ENCODE assay signal across 8 cellular contexts in the genomic region with DNA sequence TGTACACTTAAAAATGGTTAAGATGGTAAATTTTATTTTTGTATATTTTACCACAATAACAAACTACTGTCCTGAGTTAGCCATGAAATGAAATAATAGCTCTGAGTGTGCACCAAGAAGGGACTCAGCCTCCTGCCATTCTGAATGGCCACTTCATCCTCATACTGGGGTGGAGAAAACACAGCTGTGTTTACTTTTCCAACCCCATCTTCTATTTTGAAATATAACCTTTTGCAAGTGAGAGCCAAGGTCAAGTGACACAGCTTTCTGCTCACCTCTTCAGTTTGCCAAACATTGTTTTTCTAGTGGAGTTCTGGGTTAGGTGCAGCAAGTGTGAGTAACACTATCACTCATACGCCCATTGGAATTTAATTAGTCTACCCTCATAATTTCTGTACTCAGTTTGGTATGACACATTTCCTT.
DNase-seq lines count a peak whose midpoint lies in the region; ATAC-seq and TF ChIP-seq lines count a peak whose summit lies in the region.

No MANE protein-coding gene starts in this region.

- ATAC-seq in SK-N-SH treated with all-trans-retinoic acid at 6 μM for 48 hours, result no peak
- ATAC-seq in sciatic nerve, result peak; percentile 89
- ATAC-seq in HG03565 (IDR thresholded peaks at IDR 0.05; ENCODE audit: unreplicated experiment), result no peak

- no peak for DNase-seq in SK-N-SH
- peak; percentile 97 for DNase-seq in NCI-H2107 treated with DMSO at 0.1 percent for 48 hours (lab: John Stamatoyannopoulos, UW; ENCODE audit: unreplicated experiment)
- peak; percentile 94 for DNase-seq in dermis blood vessel endothelial cell
- no peak for DNase-seq in sciatic nerve (ENCODE audit: low spot score)
- DNase-seq in SW480 (ENCODE audit: low spot score), result no peak
- no peak for DNase-seq in posterior vena cava (ENCODE audit: low spot score)

- intact Hi-C loops in sciatic nerve (cut with DNase I), result no loop called here
- intact Hi-C loops in posterior vena cava (cut with DNase I), result no loop called here

- no peaks in the 10 kb centered on the region for H3K79me2 ChIP-seq in SK-N-SH (ENCODE audit: insufficient read depth)

- CTCF ChIA-PET in SK-N-SH (lab: Yijun Ruan, JAX), result no interaction called here

- POLR2A ChIA-PET in SK-N-SH (lab: Yijun Ruan, JAX), result no interaction called here

- no peak overlapping the region for H3K9ac ChIP-seq in SK-N-SH

- H2AFZ ChIP-seq in SK-N-SH (ENCODE audit: low read depth), result no peak overlapping the region

- TF ChIP-seq CTCF in SK-N-SH (IDR thresholded peaks at IDR 0.05), result no peak

- H3K9me3 ChIP-seq in SK-N-SH, result no peaks in the 10 kb centered on the region

- no peaks in the 10 kb centered on the region for H3K27me3 ChIP-seq in SK-N-SH (ENCODE audit: insufficient read depth)

- no peak overlapping the region for H3K4me2 ChIP-seq in SK-N-SH

- no peaks in the 10 kb centered on the region for H3F3A ChIP-seq in SK-N-SH (replicated peaks; ENCODE audit: insufficient read depth)

- H4K20me1 ChIP-seq in SK-N-SH (ENCODE audit: insufficient read depth), result no peaks in the 10 kb centered on the region

- no peak for TF ChIP-seq EP300 in SK-N-SH (IDR thresholded peaks at IDR 0.05; ENCODE audit: borderline replicate concordance in 1 of 2, low read depth in 1 of 2, low read length in 1 of 2)

- H3K4me3 ChIP-seq in SK-N-SH (ENCODE audit: low read depth in 2 of 2, low read length in 1 of 2), result no peak overlapping the region

- H3K36me3 ChIP-seq in SK-N-SH (replicated peaks in 1 of 2; ENCODE audit: control insufficient read depth in 1 of 2, insufficient read depth in 2 of 2, low read length in 1 of 2), result no peaks in the 10 kb centered on the region

- no peak overlapping the region for H3K27ac ChIP-seq in SK-N-SH (ENCODE audit: low read depth in 2 of 2, low read length in 1 of 2)

- H3K9me2 ChIP-seq in SK-N-SH, result no peaks in the 10 kb centered on the region

- no peak for TF ChIP-seq RAD21 in SK-N-SH (IDR thresholded peaks at IDR 0.05; ENCODE audit: low read length)

- WGBS in SK-N-SH (ENCODE audit: low lambda C conversion rate), result 83% methylated on average over 1 of the region's 1 CpG

- peaks cover 0 to 7% of the 10 kb centered on the region in 2 experiments; a peak in 2 of 4 replicates for H3K4me1 ChIP-seq in SK-N-SH (ENCODE audit: control insufficient read depth in 1 of 2, insufficient read depth in 2 of 2, low read depth in 1 of 2, low read length in 1 of 2)

TF ChIP-seq in SK-N-SH, 30 proteins besides CTCF, POLR2A, EP300 and RAD21:
- TF ChIP-seq RXRA (IDR thresholded peaks at IDR 0.05; ENCODE audit: borderline replicate concordance, low read depth), result no peak
- no peak for TF ChIP-seq NRF1 (IDR thresholded peaks at IDR 0.05; ENCODE audit: low read depth, low read length)
- TF ChIP-seq, protein P1, sequence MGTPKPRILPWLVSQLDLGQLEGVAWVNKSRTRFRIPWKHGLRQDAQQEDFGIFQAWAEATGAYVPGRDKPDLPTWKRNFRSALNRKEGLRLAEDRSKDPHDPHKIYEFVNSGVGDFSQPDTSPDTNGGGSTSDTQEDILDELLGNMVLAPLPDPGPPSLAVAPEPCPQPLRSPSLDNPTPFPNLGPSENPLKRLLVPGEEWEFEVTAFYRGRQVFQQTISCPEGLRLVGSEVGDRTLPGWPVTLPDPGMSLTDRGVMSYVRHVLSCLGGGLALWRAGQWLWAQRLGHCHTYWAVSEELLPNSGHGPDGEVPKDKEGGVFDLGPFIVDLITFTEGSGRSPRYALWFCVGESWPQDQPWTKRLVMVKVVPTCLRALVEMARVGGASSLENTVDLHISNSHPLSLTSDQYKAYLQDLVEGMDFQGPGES (IDR thresholded peaks at IDR 0.05; ENCODE audit: low read depth, low read length), result no peak
- TF ChIP-seq TCF12 (IDR thresholded peaks at IDR 0.05), result 0 out of 2 replicates have a peak, but pooled peaks have one; percentile 33
- TF ChIP-seq POLR2AphosphoS5 (IDR thresholded peaks at IDR 0.05; ENCODE audit: low read depth, low read length), result no peak
- no peak for TF ChIP-seq GATA2 (CRISPR knock-in tag; IDR thresholded peaks at IDR 0.05)
TF ChIP-seq in SK-N-SH: peak in this region for 1.

TF ChIP-seq in SK-N-SH treated with all-trans-retinoic acid at 6 μM for 48 hours, 23 proteins besides CTCF, POLR2A, EP300 and RAD21:
- TF ChIP-seq ZFP3 (CRISPR knock-in tag; IDR thresholded peaks at IDR 0.05), result no peak
- TF ChIP-seq GLIS3 (CRISPR knock-in tag; IDR thresholded peaks at IDR 0.05), result no peak
- no peak for TF ChIP-seq TCF4 (CRISPR knock-in tag; IDR thresholded peaks at IDR 0.05; ENCODE audit: borderline replicate concordance)
- no peak for TF ChIP-seq PPARA (CRISPR knock-in tag; IDR thresholded peaks at IDR 0.05; ENCODE audit: borderline replicate concordance)
- TF ChIP-seq ISL1 (CRISPR knock-in tag; IDR thresholded peaks at IDR 0.05), result no peak
- no peak for TF ChIP-seq ARNTL (CRISPR knock-in tag; IDR thresholded peaks at IDR 0.05; ENCODE audit: borderline replicate concordance, low read depth)
- no peak for TF ChIP-seq BACH2 (CRISPR knock-in tag; IDR thresholded peaks at IDR 0.05; ENCODE audit: borderline replicate concordance)
- TF ChIP-seq ZFP30 (CRISPR knock-in tag; IDR thresholded peaks at IDR 0.05), result no peak
- TF ChIP-seq CSDC2 (CRISPR knock-in tag; IDR thresholded peaks at IDR 0.05), result no peak

Comparison
In these comparisons a context has a peak if more than half of its experiments do, and no peak if none do; other contexts are left out.
1. DNase-seq: peak in NCI-H2107 treated with DMSO at 0.1 percent for 48 hours (single experiment) and dermis blood vessel endothelial cell (single experiment); none in SK-N-SH (single experiment), sciatic nerve (single experiment), SW480 (single experiment) and posterior vena cava (single experiment).